ENCODE assay signal across 38 cellular contexts in genomic region chr22:35114296-35114980, GRCh38. TPM values are rescaled to one million over a fixed set of nuclear protein-coding genes. Genes with fewer than 3 reads are reported as not detected.
"Had no signal": no experiment of that assay in that cellular context is flagged by ENCODE, and none has a peak within 500 bp of the region (broad histone marks: within the 10 kb centered on the region; RNA-seq: fewer than 3 reads in every experiment).

No MANE protein-coding gene starts in this region.

- H3K36me3 Mint-ChIP-seq: activated CD4-positive, alpha-beta memory T cell treated with anti-CD3 and anti-CD28 coated beads for 36 hours; activated naive CD4-positive, alpha-beta T cell treated with anti-CD3 and anti-CD28 coated beads, Interleukin-2, amount 10 ng/mL, durations not matched to agents 7 days and 5 days; activated naive CD8-positive, alpha-beta T cell; brain had no signal

- H3K36me3 ChIP-seq: Peyer's patch, SJSA1 had no signal

- H3K27me3 Mint-ChIP-seq: activated naive CD8-positive, alpha-beta T cell treated with anti-CD3 and anti-CD28 coated beads, Interleukin-2, amount 50 U/mL, for 24 hours had no signal

- H3K27ac Mint-ChIP-seq: activated B cell treated with CpG ODN at 0.5 μM for 24 hours; activated CD4-positive, alpha-beta memory T cell treated with anti-CD3 and anti-CD28 coated beads for 36 hours; activated naive CD4-positive, alpha-beta T cell treated with anti-CD3 and anti-CD28 coated beads, Interleukin-2, amount 10 ng/mL, durations not matched to agents 7 days and 5 days; activated naive CD8-positive, alpha-beta T cell; activated naive CD8-positive, alpha-beta T cell treated with anti-CD3 and anti-CD28 coated beads, Interleukin-2, amount 50 U/mL, for 24 hours; brain had no signal

- H3K9me3 ChIP-seq: Peyer's patch, SJSA1 had no signal

- H3K4me1 Mint-ChIP-seq: activated B cell treated with CpG ODN at 0.5 μM for 24 hours; activated naive CD4-positive, alpha-beta T cell treated with anti-CD3 and anti-CD28 coated beads, Interleukin-2, amount 10 ng/mL, durations not matched to agents 7 days and 5 days; activated naive CD8-positive, alpha-beta T cell treated with anti-CD3 and anti-CD28 coated beads, Interleukin-2, amount 50 U/mL, for 24 hours; brain had no signal

- H3K4me3 ChIP-seq: Peyer's patch, SJSA1 had no signal

- H3K9me3 Mint-ChIP-seq: activated B cell treated with CpG ODN at 0.5 μM for 24 hours; activated CD4-positive, alpha-beta memory T cell treated with anti-CD3 and anti-CD28 coated beads for 36 hours; activated naive CD4-positive, alpha-beta T cell treated with anti-CD3 and anti-CD28 coated beads, Interleukin-2, amount 10 ng/mL, durations not matched to agents 7 days and 5 days; activated naive CD8-positive, alpha-beta T cell treated with anti-CD3 and anti-CD28 coated beads, Interleukin-2, amount 50 U/mL, for 24 hours had no signal

- H3K4me1 ChIP-seq: SJSA1 had no signal

- DNase-seq: activated B cell treated with CpG ODN at 0.5 μM for 24 hours; activated CD4-positive, alpha-beta memory T cell treated with anti-CD3 and anti-CD28 coated beads for 36 hours; activated CD4-positive, alpha-beta T cell treated with anti-CD3 and anti-CD28 coated beads for 4 hours; activated CD4-positive, alpha-beta T cell treated with anti-CD3 and anti-CD28 coated beads, Interleukin-2, amount 50 U/mL, for 1 hour; activated CD4-positive, CD25-positive, alpha-beta regulatory T cell treated with anti-CD3 and anti-CD28 coated beads, Interleukin-2, amount 50 U/mL, for 72 hours; activated CD8-positive, alpha-beta memory T cell treated with anti-CD3 and anti-CD28 coated beads, Interleukin-2, amount 50 U/mL, for 4 hours; activated effector memory CD4-positive, alpha-beta T cell treated with Interleukin-2 at 50 U/mL for 16 hours; activated naive CD4-positive, alpha-beta T cell treated with anti-CD3 and anti-CD28 coated beads, Interleukin-2, amount 10 ng/mL, durations not matched to agents 7 days and 5 days; activated naive CD8-positive, alpha-beta T cell treated with anti-CD3 and anti-CD28 coated beads, Interleukin-2, amount 50 U/mL, for 24 hours; activated T-cell treated with anti-CD3 and anti-CD28 coated beads for 4 hours; activated T-cell treated with anti-CD3 and anti-CD28 coated beads, Interleukin-2, amount 50 U/mL, for 48 hours; anterior cingulate cortex; caudate nucleus; cerebellar nuclear complex; Karpas-422; NCI-H1092; NCI-H1436 treated with DMSO at 0.1 percent for 48 hours; NCI-H1694 treated with DMSO at 0.1 percent for 48 hours; NCI-H2029; NCI-H345; NCI-H524 treated with DMSO at 0.1 percent for 48 hours; NCI-H748 treated with DMSO at 0.1 percent for 48 hours; NK-92 treated with Interleukin-12 subunit alpha and Interleukin-12 subunit beta, amount 100 ng/mL, for 24 hours; PC-3; Peyer's patch; RPMI8226; SHP77 treated with DMSO at 0.1 percent for 48 hours; SW 1271; T-helper 1 cell; T-helper 2 cell; T-helper 9 cell had no signal

- H3K27me3 ChIP-seq: Peyer's patch, SJSA1 had no signal

- H3K27ac ChIP-seq: Peyer's patch, SJSA1, VCaP had no signal

- H3K4me3 Mint-ChIP-seq: activated B cell treated with CpG ODN at 0.5 μM for 24 hours; activated CD4-positive, alpha-beta memory T cell treated with anti-CD3 and anti-CD28 coated beads for 36 hours; activated naive CD4-positive, alpha-beta T cell treated with anti-CD3 and anti-CD28 coated beads, Interleukin-2, amount 10 ng/mL, durations not matched to agents 7 days and 5 days; activated naive CD8-positive, alpha-beta T cell; activated naive CD8-positive, alpha-beta T cell treated with anti-CD3 and anti-CD28 coated beads, Interleukin-2, amount 50 U/mL, for 24 hours; brain had no signal

RNA-seq across cellular contexts. Expression of gene ISX, which starts 48.5 kb away (rescaled TPM):
- total RNA-seq: activated B cell treated with CpG ODN at 0.5 μM for 24 hours; activated CD4-positive, alpha-beta memory T cell treated with anti-CD3 and anti-CD28 coated beads for 36 hours; bronchial epithelial cell; MCF 10A; NCI-H460; PC-3; SJSA1 had no signal
